ENCODE assay signal across 19 cellular contexts in the genomic region with DNA sequence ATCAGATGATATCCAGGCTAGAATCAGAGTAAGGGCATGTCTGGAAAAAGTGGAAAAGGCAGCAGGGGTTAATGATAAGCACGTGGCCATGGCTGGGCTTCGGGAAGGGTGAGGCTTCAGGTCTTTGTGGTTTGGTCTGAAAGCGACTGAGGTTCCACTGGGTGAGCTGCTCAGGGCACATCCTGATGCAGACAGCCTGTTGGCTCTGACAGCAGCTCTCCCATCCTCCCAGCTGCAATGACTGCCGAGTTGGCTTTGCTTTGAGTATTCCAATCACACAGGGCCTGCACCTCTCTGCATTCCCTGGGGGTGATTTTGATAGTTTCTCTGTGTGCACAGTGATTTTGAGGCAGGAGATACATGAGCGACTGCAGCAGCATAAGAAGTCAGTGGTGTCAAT.
DNase-seq lines count a peak whose midpoint lies in the region; ATAC-seq and TF ChIP-seq lines count a peak whose summit lies in the region.
"Had no signal": no experiment of that assay in that cellular context is flagged by ENCODE, and none has a peak within 500 bp of the region (broad histone marks: within the 10 kb centered on the region; RNA-seq: fewer than 3 reads in every experiment).

No MANE protein-coding gene starts in this region.

- H3K27me3 ChIP-seq in Karpas-422 (ENCODE audit: low read length): no peaks in the 10 kb centered on the region
- no peaks in the 10 kb centered on the region for H3K27me3 ChIP-seq in neuronal stem cell (ENCODE audit: control insufficient read depth in 3 of 3, insufficient read depth in 3 of 3, low read depth in 1 of 3, low read length in 3 of 3)
- H3K27me3 ChIP-seq: BLaER1 treated with 17β-estradiol and CSF1 and Interleukin-3, amounts not matched to agents 10 nM and 100 nM had no signal

- H3K36me3 ChIP-seq in Karpas-422 (ENCODE audit: insufficient read depth, low read length): no peaks in the 10 kb centered on the region; the same call in 1 of the 2 replicates
- H3K36me3 ChIP-seq in neuronal stem cell (replicated peaks in 1 of 2; ENCODE audit: control insufficient read depth in 2 of 2, insufficient read depth in 2 of 2, low read length in 2 of 2): no peaks in the 10 kb centered on the region

- no peaks in the 10 kb centered on the region for H3K9me3 ChIP-seq in Karpas-422 (ENCODE audit: low read length)
- no peaks in the 10 kb centered on the region for H3K9me3 ChIP-seq in neuronal stem cell (replicated peaks in 1 of 2; ENCODE audit: control insufficient read depth in 2 of 2, insufficient read depth in 1 of 2, low read depth in 1 of 2, low read length in 2 of 2)
- H3K9me3 ChIP-seq: BLaER1 treated with 17β-estradiol and CSF1 and Interleukin-3, amounts not matched to agents 10 nM and 100 nM had no signal

- no peak overlapping the region for H2BK5ac ChIP-seq in neuronal stem cell (ENCODE audit: low read length)

- no peak overlapping the region for H3K4me3 ChIP-seq in GM12865 (ENCODE audit: low read depth, low read length)
- H3K4me3 ChIP-seq in Karpas-422 (ENCODE audit: low read length): no peak overlapping the region
- no peak overlapping the region for H3K4me3 ChIP-seq in neuronal stem cell (ENCODE audit: low read length in 2 of 2)
- H3K4me3 ChIP-seq: BLaER1 treated with 17β-estradiol and CSF1 and Interleukin-3, amounts not matched to agents 10 nM and 100 nM; GM12878; GM23338 had no signal

- no peak for TF ChIP-seq CTCF in GM12865 (IDR thresholded peaks at IDR 0.05; ENCODE audit: insufficient read depth, low read depth, low read length, missing control alignments)

- no peak overlapping the region for H2BK12ac ChIP-seq in neuronal stem cell (ENCODE audit: low read length)

- H2AFZ ChIP-seq in Karpas-422 (ENCODE audit: low read length): 0 out of 2 replicates have a peak overlapping the region, but pooled peaks have one; percentile 10
- peak overlapping the region; percentile 7 for H2AFZ ChIP-seq in neuronal stem cell (ENCODE audit: low read length)
- H2AFZ ChIP-seq: GM23338 had no signal

- H3K79me2 ChIP-seq in Karpas-422 (ENCODE audit: low read length): no peaks in the 10 kb centered on the region

- no peak overlapping the region for H2AK5ac ChIP-seq in neuronal stem cell (ENCODE audit: low read depth, low read length)

- peak overlapping the region; percentile 51 for H3K9ac ChIP-seq in Karpas-422 (ENCODE audit: low read length)
- H3K9ac ChIP-seq in neuronal stem cell (ENCODE audit: low read depth, low read length, poor library complexity): no peak overlapping the region
- H3K9ac ChIP-seq: BLaER1 treated with 17β-estradiol and CSF1 and Interleukin-3, amounts not matched to agents 10 nM and 100 nM had no signal

- H3K27ac ChIP-seq in Karpas-422 (ENCODE audit: low read length) (peak overlapping the region; percentile 99), caudate nucleus (ENCODE audit: low read depth, low read length) (peak overlapping the region; percentile 5), neuronal stem cell (replicated peaks; ENCODE audit: low read length) (no peak overlapping the region)
- H3K27ac ChIP-seq: BLaER1 treated with 17β-estradiol and CSF1 and Interleukin-3, amounts not matched to agents 10 nM and 100 nM; HL-60 had no signal

- H3K14ac ChIP-seq in neuronal stem cell (ENCODE audit: low read length): no peak overlapping the region

- no peak overlapping the region for H3K4ac ChIP-seq in neuronal stem cell (ENCODE audit: low read length)

- H2BK120ac ChIP-seq in neuronal stem cell (ENCODE audit: low read depth, low read length): no peak overlapping the region

- no peak overlapping the region for H2BK15ac ChIP-seq in neuronal stem cell (ENCODE audit: low read length)

- H3K23ac ChIP-seq in neuronal stem cell (ENCODE audit: low read depth, low read length, poor library complexity): no peak overlapping the region

- no peaks in the 10 kb centered on the region for H4K20me1 ChIP-seq in Karpas-422 (ENCODE audit: insufficient read depth, low read depth, low read length)
- H4K20me1 ChIP-seq: BLaER1 treated with 17β-estradiol and CSF1 and Interleukin-3, amounts not matched to agents 10 nM and 100 nM had no signal

- no peaks in the 10 kb centered on the region for H3K79me1 ChIP-seq in neuronal stem cell (ENCODE audit: low read depth, low read length)

- H4K8ac ChIP-seq in neuronal stem cell (ENCODE audit: low read depth, low read length): no peak overlapping the region

- H3K4me2 ChIP-seq in Karpas-422 (ENCODE audit: low read depth, low read length, poor library complexity, severe bottlenecking) (peak overlapping the region; percentile 29), neuronal stem cell (ENCODE audit: insufficient read depth, low read length, poor library complexity, severe bottlenecking) (no peak overlapping the region)
- H3K4me2 ChIP-seq: BLaER1 treated with 17β-estradiol and CSF1 and Interleukin-3, amounts not matched to agents 10 nM and 100 nM; GM23338 had no signal

- no peaks in the 10 kb centered on the region for H3K9me2 ChIP-seq in Karpas-422 (replicated peaks; ENCODE audit: insufficient read depth, low read length)

- H4K91ac ChIP-seq in neuronal stem cell (ENCODE audit: low read depth, low read length, poor library complexity): no peak overlapping the region

- peak overlapping the region; percentile 54 for H3K18ac ChIP-seq in neuronal stem cell (ENCODE audit: low read length)

- H3K4me1 ChIP-seq in Karpas-422 (ENCODE audit: low read length) (peaks cover 100% of the 10 kb centered on the region), neuronal stem cell (ENCODE audit: control insufficient read depth in 2 of 2, insufficient read depth in 1 of 2, low read depth in 1 of 2, low read length in 2 of 2) (no peaks in the 10 kb centered on the region)

- no peak for ATAC-seq in HG03097 (IDR thresholded peaks at IDR 0.05; ENCODE audit: low FRiP score, unreplicated experiment)
- ATAC-seq: CD8-positive, alpha-beta T cell; GM12878; GM23338; HCT116 had no signal

- DNase-seq in GM12865 (ENCODE audit: low read depth): peak; percentile 14
- DNase-seq in Karpas-422: peak; percentile 86
- peak in 4 of 61 donors; percentile 15 to 41 (median 20) for DNase-seq in caudate nucleus (lab: John Stamatoyannopoulos, UW)
- no peak for DNase-seq in neuronal stem cell (ENCODE audit: low spot score)
- DNase-seq in activated T-cell treated with anti-CD3 and anti-CD28 coated beads for 4 hours: no peak
- DNase-seq in NCI-H345 treated with DMSO at 0.1 percent for 48 hours (lab: John Stamatoyannopoulos, UW; ENCODE audit: unreplicated experiment): no peak
- DNase-seq: 8988T; Calu3; CD8-positive, alpha-beta T cell; DMS79 treated with DMSO at 0.1 percent for 48 hours; GF-D8; H7; HFFc6 had no signal

- no CpG with 5 or more reads among the region's 5 CpGs for WGBS in neuronal stem cell (ENCODE audit: extremely low coverage in 2 of 2, insufficient read length in 2 of 2, insufficient replicate concordance in 1 of 2), 2 donors

Comparison
In these comparisons a context has a peak if more than half of its experiments do, and no peak if none do; other contexts are left out.
1. DNase-seq: peak in GM12865 (single experiment) and Karpas-422 (single experiment); none in neuronal stem cell (single experiment), activated T-cell treated with anti-CD3 and anti-CD28 coated beads for 4 hours (single experiment) and NCI-H345 treated with DMSO at 0.1 percent for 48 hours (single experiment).